In the genomic region with DNA sequence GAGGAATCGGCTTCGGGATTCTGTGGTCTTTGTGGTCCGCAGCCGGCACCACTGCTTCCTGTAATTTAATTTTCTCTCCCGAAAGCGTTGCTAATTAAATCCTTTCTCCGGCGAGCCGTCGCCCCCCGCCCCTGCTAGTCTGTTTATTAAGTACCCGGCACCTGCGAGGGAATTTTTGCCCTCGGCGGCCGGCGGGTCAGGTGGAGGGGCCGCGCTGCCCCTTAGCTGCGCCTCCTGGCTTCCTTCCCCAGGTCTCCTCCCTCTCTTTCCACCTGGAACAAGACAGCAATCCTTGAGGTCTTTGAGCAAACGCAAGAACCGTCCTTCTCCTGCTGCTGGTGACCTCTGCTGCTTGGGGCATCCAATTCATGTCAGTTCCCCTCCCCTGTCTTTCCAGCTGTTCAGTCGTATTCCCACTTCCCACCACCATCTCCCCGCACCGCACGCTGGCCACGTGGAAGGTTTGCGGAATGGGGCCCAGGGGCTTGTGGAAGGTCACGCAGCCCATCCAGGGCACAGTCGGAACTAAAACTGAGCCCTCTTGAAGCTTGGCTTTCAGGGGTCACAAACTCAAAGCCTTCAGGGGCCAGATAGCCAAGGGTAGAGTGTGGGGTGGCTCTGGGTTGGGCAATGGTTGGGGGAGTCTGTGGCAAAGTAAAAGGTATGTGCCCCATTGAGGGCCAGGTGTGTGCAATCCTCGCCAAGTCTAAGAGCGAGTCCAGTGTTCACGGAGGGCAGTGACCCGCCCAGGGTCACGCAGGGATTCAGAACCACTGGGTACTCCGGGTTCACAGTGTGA, we compare ENCODE assay signal across 1 cellular context.
TF ChIP-seq lines count a peak whose summit lies in the region.

No MANE protein-coding gene starts in this region.

TF ChIP-seq in WTC11, 78 proteins besides CTCF, POLR2A, EP300 and RAD21 (continued from another document):
- TF ChIP-seq, protein P1, sequence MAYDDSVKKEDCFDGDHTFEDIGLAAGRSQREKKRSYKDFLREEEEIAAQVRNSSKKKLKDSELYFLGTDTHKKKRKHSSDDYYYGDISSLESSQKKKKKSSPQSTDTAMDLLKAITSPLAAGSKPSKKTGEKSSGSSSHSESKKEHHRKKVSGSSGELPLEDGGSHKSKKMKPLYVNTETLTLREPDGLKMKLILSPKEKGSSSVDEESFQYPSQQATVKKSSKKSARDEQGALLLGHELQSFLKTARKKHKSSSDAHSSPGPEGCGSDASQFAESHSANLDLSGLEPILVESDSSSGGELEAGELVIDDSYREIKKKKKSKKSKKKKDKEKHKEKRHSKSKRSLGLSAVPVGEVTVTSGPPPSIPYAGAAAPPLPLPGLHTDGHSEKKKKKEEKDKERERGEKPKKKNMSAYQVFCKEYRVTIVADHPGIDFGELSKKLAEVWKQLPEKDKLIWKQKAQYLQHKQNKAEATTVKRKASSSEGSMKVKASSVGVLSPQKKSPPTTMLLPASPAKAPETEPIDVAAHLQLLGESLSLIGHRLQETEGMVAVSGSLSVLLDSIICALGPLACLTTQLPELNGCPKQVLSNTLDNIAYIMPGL (CRISPR knock-in tag; IDR thresholded peaks at IDR 0.05): no peak
- TF ChIP-seq, protein P2, sequence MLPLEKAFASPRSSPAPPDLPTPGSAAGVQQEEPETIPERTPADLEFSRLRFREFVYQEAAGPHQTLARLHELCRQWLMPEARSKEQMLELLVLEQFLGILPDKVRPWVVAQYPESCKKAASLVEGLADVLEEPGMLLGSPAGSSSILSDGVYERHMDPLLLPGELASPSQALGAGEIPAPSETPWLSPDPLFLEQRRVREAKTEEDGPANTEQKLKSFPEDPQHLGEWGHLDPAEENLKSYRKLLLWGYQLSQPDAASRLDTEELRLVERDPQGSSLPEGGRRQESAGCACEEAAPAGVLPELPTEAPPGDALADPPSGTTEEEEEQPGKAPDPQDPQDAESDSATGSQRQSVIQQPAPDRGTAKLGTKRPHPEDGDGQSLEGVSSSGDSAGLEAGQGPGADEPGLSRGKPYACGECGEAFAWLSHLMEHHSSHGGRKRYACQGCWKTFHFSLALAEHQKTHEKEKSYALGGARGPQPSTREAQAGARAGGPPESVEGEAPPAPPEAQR (CRISPR knock-in tag; IDR thresholded peaks at IDR 0.05): no peak
TF ChIP-seq in WTC11: peak in this region for 2.
